ENCODE assay signal across 8 cellular contexts in genomic region chr14:102508774-102509743, GRCh38. TPM values are rescaled to one million over a fixed set of nuclear protein-coding genes. Genes with fewer than 3 reads are reported as not detected.
A peak's percentile ranks its signal among the peaks of the same experiment; 100 is the strongest.
DNase-seq lines count a peak whose midpoint lies in the region; ATAC-seq and TF ChIP-seq lines count a peak whose summit lies in the region.

No MANE protein-coding gene starts in this region.

- H3K79me2 ChIP-seq in neural progenitor cell (ENCODE audit: low read depth), result peaks cover 7% of the 10 kb centered on the region

- no peaks in the 10 kb centered on the region for H3K9me3 Mint-ChIP-seq in neural progenitor cell

- H3K9ac ChIP-seq in neural progenitor cell, result peak overlapping the region; percentile 73

- H3K36me3 Mint-ChIP-seq in neural progenitor cell, result peaks cover 3% of the 10 kb centered on the region

- POLR2A ChIA-PET in AG04450 (lab: Yijun Ruan, JAX), result interaction anchor here (0.6 kb wide), 1 partner anchor 888 kb away, joined by 3 read pairs; no protein-coding TSS in a partner anchor

- H3K27me3 Mint-ChIP-seq in neural progenitor cell (ENCODE audit: insufficient read depth, low read depth), result peaks cover 7% of the 10 kb centered on the region

- H3K9me3 ChIP-seq in AG04450 (ENCODE audit: control insufficient read depth, insufficient read depth, low read length) (no peaks in the 10 kb centered on the region; the same call in 1 of the 2 replicates), neural progenitor cell (ENCODE audit: low read depth) (no peaks in the 10 kb centered on the region)

- H3K4me1 ChIP-seq in neural progenitor cell, result peaks cover 4% of the 10 kb centered on the region

- peak overlapping the region; percentile 63 for H3K4me3 ChIP-seq in AG04450 (ENCODE audit: low read depth, low read length)
- peak overlapping the region; percentile 75 for H3K4me3 ChIP-seq in LNCaP clone FGC (ENCODE audit: low read depth, low read length)
- peak overlapping the region; percentile 57 to 58 for H3K4me3 ChIP-seq in foreskin fibroblast (ENCODE audit: low read depth in 1 of 2, low read length in 2 of 2)
- peak overlapping the region; percentile 93 for H3K4me3 ChIP-seq in neural progenitor cell

- peak overlapping the region; percentile 99 for H3K4me2 ChIP-seq in neural progenitor cell

- peaks cover 9% of the 10 kb centered on the region for H4K20me1 ChIP-seq in neural progenitor cell (ENCODE audit: low read depth)

- CTCF ChIA-PET in AG04450 (lab: Charles Lee), result interaction anchor here (0.5 to 2.9 kb wide), 3 partner anchors 31 to 188 kb away, joined by 3 to 15 read pairs (median 3); no protein-coding TSS in a partner anchor

- no peak overlapping the region for H3K27ac Mint-ChIP-seq in neural progenitor cell

- peaks cover 30% of the 10 kb centered on the region for H3K4me1 Mint-ChIP-seq in neural progenitor cell

- peak overlapping the region; percentile 90 for H3K4me3 Mint-ChIP-seq in neural progenitor cell

- DNase-seq in AG04450 (ENCODE audit: low read depth, low spot score), result no peak
- no peak for DNase-seq in LNCaP clone FGC (ENCODE audit: low read depth)
- DNase-seq in activated naive CD4-positive, alpha-beta T cell treated with Interleukin-2 at 50 U/mL for 16 hours, result peak; percentile 37
- DNase-seq in foreskin fibroblast, result peak; percentile 48 to 79
- no peak for DNase-seq in neural progenitor cell (ENCODE audit: low spot score)
- DNase-seq in OCI-M2 (lab: John Stamatoyannopoulos, UW; ENCODE audit: unreplicated experiment), result no peak

- ATAC-seq in GM19372 (IDR thresholded peaks at IDR 0.05; ENCODE audit: low read depth, unreplicated experiment) (peak; percentile 24), GM21619 (IDR thresholded peaks at IDR 0.05; ENCODE audit: unreplicated experiment) (no peak)

- H3K27ac ChIP-seq in AG04450 (ENCODE audit: low read depth, low read length) (peak overlapping the region; percentile 39), neural progenitor cell (no peak overlapping the region)

- no peaks in the 10 kb centered on the region for H3K36me3 ChIP-seq in neural progenitor cell

- peaks cover 29% of the 10 kb centered on the region for H3F3A ChIP-seq in neural progenitor cell (ENCODE audit: low read depth)

- TF ChIP-seq CTCF in AG04450 (IDR thresholded peaks at IDR 0.05; ENCODE audit: low read depth, low read length) (no peak), LNCaP clone FGC (IDR thresholded peaks at IDR 0.05; ENCODE audit: control insufficient read depth, extremely low read depth, insufficient read depth) (no peak), foreskin fibroblast (IDR thresholded peaks at IDR 0.05; ENCODE audit: low read depth, low read length) (no peak), neural progenitor cell (IDR thresholded peaks at IDR 0.05) (no peak)

- no peak overlapping the region for H2AFZ ChIP-seq in neural progenitor cell (replicated peaks)

- H3K27me3 ChIP-seq in AG04450 (ENCODE audit: control insufficient read depth, insufficient read depth, low read length) (no peaks in the 10 kb centered on the region), neural progenitor cell (no peaks in the 10 kb centered on the region)

RNA-seq across cellular contexts. Expression of gene ANKRD9, which starts 0.5 kb away (rescaled TPM):
- 4.0 and 5.8 TPM in 2 replicates for polyA plus RNA-seq in AG04450 (2011; rRNA removed)
- 2.8 TPM in 2 replicates for polyA minus RNA-seq in AG04450 (2011; rRNA and poly(A)+ RNA removed)
- total RNA-seq in neural progenitor cell (ENCODE audit: low replicate concordance), result 10.8 and 47.4 TPM in 2 replicates

Comparison
In these comparisons a context has a peak if more than half of its experiments do, and no peak if none do; other contexts are left out.
1. DNase-seq: peak in activated naive CD4-positive, alpha-beta T cell treated with Interleukin-2 at 50 U/mL for 16 hours (single experiment) and foreskin fibroblast (2 of 2); none in AG04450 (single experiment), LNCaP clone FGC (single experiment), neural progenitor cell (single experiment) and OCI-M2 (single experiment).
2. Peak in every context shown above with its lines, with median percentiles within 50 percentile points of each other: H3K4me3 ChIP-seq.